In genomic region chr12:54390668-54391551, GRCh38 we compare ENCODE assay signal across 8 cellular contexts. TPM values are rescaled to one million over a fixed set of nuclear protein-coding genes. Genes with fewer than 3 reads are reported as not detected.
A peak's percentile ranks its signal among the peaks of the same experiment; 100 is the strongest.
DNase-seq lines count a peak whose midpoint lies in the region; ATAC-seq, FAIRE-seq and TF ChIP-seq lines count a peak whose summit lies in the region.

No MANE protein-coding gene starts in this region.

- peak overlapping the region; percentile 57 for H2AFZ ChIP-seq in PC-3 (ENCODE audit: low read length)

- H3K27me3 ChIP-seq in PC-3 (ENCODE audit: low read length): no peaks in the 10 kb centered on the region

- H4K20me1 ChIP-seq in PC-3 (ENCODE audit: low read length): no peaks in the 10 kb centered on the region

- ATAC-seq in HG03045 (IDR thresholded peaks at IDR 0.05; ENCODE audit: unreplicated experiment): peak; percentile 56
- ATAC-seq in PC-3: peak; percentile 21; the same call in 1 of the 2 replicates
- peak; percentile 27 for ATAC-seq in left ventricle myocardium superior

- no peaks in the 10 kb centered on the region for H3K36me3 ChIP-seq in PC-3 (ENCODE audit: low read depth, low read length)

- CTCF ChIA-PET in PC-3 (lab: Charles Lee): no interaction called here

- DNase-seq in DMS153 (lab: John Stamatoyannopoulos, UW) (peak; percentile 21), PC-3 (peak; percentile 33), activated gamma-delta T cell treated with Interleukin-2 at 50 U/mL for 16 hours (peak; percentile 64), left ventricle myocardium superior (peak; percentile 57), NCI-H1048 (lab: John Stamatoyannopoulos, UW) (no peak), HTR-8/SVneo (ENCODE audit: insufficient read length, low spot score) (no peak)
- peak; percentile 66 for DNase-seq in stimulated activated CD4-positive, alpha-beta T cell treated with anti-CD3 and anti-CD28 coated beads, Interleukin-12 subunit alpha, Interleukin-12 subunit beta, amount 100 ng/mL, for 4 hours

- no peak overlapping the region for H3K9ac ChIP-seq in PC-3 (ENCODE audit: low read length)

- TF ChIP-seq CTCF in PC-3 (conservative IDR thresholded peaks at IDR 0.05; ENCODE audit: low read depth, low read length): peak; percentile 22; the same call in 1 of the 2 replicates

- peak overlapping the region; percentile 48; the same call in 1 of the 2 replicates for H3K4me3 ChIP-seq in PC-3 (ENCODE audit: low read length)

- FAIRE-seq in HTR-8/SVneo (lab: Jason Lieb, UNC): no peak

- H3K79me2 ChIP-seq in PC-3 (ENCODE audit: low read length): no peaks in the 10 kb centered on the region

- H3F3A ChIP-seq in PC-3 (ENCODE audit: low read length, unreplicated experiment): no peaks in the 10 kb centered on the region

- intact Hi-C loops in PC-3 (cut with micrococcal nuclease): no loop called here
- intact Hi-C loops in left ventricle myocardium superior (cut with micrococcal nuclease): no loop called here

- peak overlapping the region; percentile 67 for H3K4me2 ChIP-seq in PC-3 (ENCODE audit: low read length)

- no peaks in the 10 kb centered on the region for H3K9me3 ChIP-seq in PC-3 (ENCODE audit: low read length)

- no peaks in the 10 kb centered on the region for H3K9me2 ChIP-seq in PC-3 (replicated peaks; ENCODE audit: low read length)

- peaks cover 15% of the 10 kb centered on the region for H3K4me1 ChIP-seq in PC-3 (ENCODE audit: insufficient read depth, low read length)

- POLR2A ChIA-PET in PC-3 (lab: Charles Lee; ENCODE audit: unreplicated experiment): no interaction called here

- no peak overlapping the region for H3K27ac ChIP-seq in PC-3 (ENCODE audit: low read length)

- BruUV-seq in PC-3 (replicated peaks; lab: Mats Ljungman, UMichigan): no TSS peak

RNA-seq across cellular contexts. Expression of gene ZNF385A, which starts 6.4 kb away (rescaled TPM):
- total RNA-seq in PC-3 (2014; rRNA removed): 1.8 and 5.0 TPM in 2 replicates
- total RNA-seq in left ventricle myocardium superior: 7.7 TPM

RNA-seq across cellular contexts. Expression of gene GPR84, which starts 26.6 kb away (rescaled TPM):
- total RNA-seq in PC-3 (2014; rRNA removed): not detected in 2 replicates
- total RNA-seq in left ventricle myocardium superior: not detected

RNA-seq across cellular contexts. Expression of gene ITGA5, which starts 28.2 kb away (rescaled TPM):
- total RNA-seq in PC-3 (2014; rRNA removed): 35.9 and 38.2 TPM in 2 replicates
- 44.1 TPM for total RNA-seq in left ventricle myocardium superior

Comparison
In these comparisons a context has a peak if more than half of its experiments do, and no peak if none do; other contexts are left out.
1. DNase-seq: peak in DMS153 (single experiment), PC-3 (single experiment), activated gamma-delta T cell treated with Interleukin-2 at 50 U/mL for 16 hours (single experiment), left ventricle myocardium superior (single experiment) and stimulated activated CD4-positive, alpha-beta T cell treated with anti-CD3 and anti-CD28 coated beads, Interleukin-12 subunit alpha, Interleukin-12 subunit beta, amount 100 ng/mL, for 4 hours (single experiment); none in NCI-H1048 (single experiment) and HTR-8/SVneo (single experiment).
2. Peak in every context shown above with its lines, with median percentiles within 50 percentile points of each other: ATAC-seq.